ENCODE assay signal across 27 cellular contexts in genomic region chr6:119466226-119466625, GRCh38.
"Had no signal": no experiment of that assay in that cellular context is flagged by ENCODE, and none has a peak within 500 bp of the region (broad histone marks: within the 10 kb centered on the region; RNA-seq: fewer than 3 reads in every experiment).

No MANE protein-coding gene starts in this region.

- H3K36me3 ChIP-seq: ascending aorta, Peyer's patch, SJCRH30 had no signal

- ATAC-seq: activated CD8-positive, alpha-beta T cell treated with anti-CD3 and anti-CD28 coated beads, Interleukin-2, amount 10 ng/mL, durations not matched to agents 7 days and 5 days; activated naive CD8-positive, alpha-beta T cell treated with anti-CD3 and anti-CD28 coated beads, Interleukin-2, amount 50 U/mL, for 24 hours; body of pancreas; SK-N-SH treated with all-trans-retinoic acid at 6 μM for 48 hours; WTC11 had no signal

- H3K27ac ChIP-seq: ascending aorta, body of pancreas, Peyer's patch, RWPE1, SJCRH30 had no signal

- H3K27ac Mint-ChIP-seq: activated naive CD4-positive, alpha-beta T cell treated with anti-CD3 and anti-CD28 coated beads, Interleukin-2, amount 10 ng/mL, durations not matched to agents 7 days and 5 days; activated naive CD8-positive, alpha-beta T cell treated with anti-CD3 and anti-CD28 coated beads, Interleukin-2, amount 50 U/mL, for 24 hours; activated T-helper 2 cell treated with anti-CD3 and anti-CD28 coated beads, Interferon-gamma antibody, Interleukin-2, Interleukin-4, amounts not matched to agents 10 μg/mL and 5 μg/mL and 100 μg/mL, durations not matched to agents 14 hours and 24 hours and 36 hours; WTC11 had no signal

- H3K4me3 Mint-ChIP-seq: activated CD8-positive, alpha-beta T cell treated with anti-CD3 and anti-CD28 coated beads, Interleukin-2, amount 10 ng/mL, durations not matched to agents 7 days and 5 days; activated naive CD4-positive, alpha-beta T cell treated with anti-CD3 and anti-CD28 coated beads, Interleukin-2, amount 10 ng/mL, durations not matched to agents 7 days and 5 days; activated naive CD8-positive, alpha-beta T cell treated with anti-CD3 and anti-CD28 coated beads, Interleukin-2, amount 50 U/mL, for 24 hours; WTC11 had no signal

- H3K4me1 ChIP-seq: ascending aorta, body of pancreas, Peyer's patch, SJCRH30 had no signal

- DNase-seq: activated CD4-positive, alpha-beta T cell treated with anti-CD3 and anti-CD28 coated beads for 48 hours; activated CD4-positive, alpha-beta T cell treated with anti-CD3 and anti-CD28 coated beads, Interleukin-2, amount 50 U/mL, for 4 hours; activated CD4-positive, CD25-positive, alpha-beta regulatory T cell treated with anti-CD3 and anti-CD28 coated beads, Interleukin-2, amount 50 U/mL, for 72 hours; activated CD8-positive, alpha-beta T cell treated with anti-CD3 and anti-CD28 coated beads, Interleukin-2, amount 10 ng/mL, durations not matched to agents 7 days and 5 days; activated gamma-delta T cell treated with Interleukin-2 at 50 U/mL for 16 hours; activated naive CD4-positive, alpha-beta T cell treated with anti-CD3 and anti-CD28 coated beads, Interleukin-2, amount 10 ng/mL, durations not matched to agents 7 days and 5 days; activated naive CD8-positive, alpha-beta T cell treated with anti-CD3 and anti-CD28 coated beads, Interleukin-2, amount 50 U/mL, for 24 hours; activated T-cell treated with anti-CD3 and anti-CD28 coated beads, Interleukin-2, amount 50 U/mL, for 48 hours; amniotic stem cell; body of pancreas; central memory CD4-positive, alpha-beta T cell; Kasumi-1; KBM-7; NCI-H1092; NCI-H1417; NCI-H1930; NCI-H2171 treated with DMSO at 0.1 percent for 48 hours; NCI-H226; Peyer's patch; Right ventricle myocardium superior; SJCRH30; SW 1271 had no signal

- H3K4me3 ChIP-seq: ascending aorta, body of pancreas, Peyer's patch, SJCRH30 had no signal

- H3K9me3 ChIP-seq: ascending aorta, body of pancreas, Peyer's patch, SJCRH30 had no signal

- H3K27me3 ChIP-seq: ascending aorta, body of pancreas, Peyer's patch, SJCRH30 had no signal
